7 cellular contexts compared by ENCODE assay signal in genomic region chr1:112501810-112502641, GRCh38. TPM values are rescaled to one million over a fixed set of nuclear protein-coding genes. Genes with fewer than 3 reads are reported as not detected.
DNase-seq lines count a peak whose midpoint lies in the region; ATAC-seq lines count a peak whose summit lies in the region.

No MANE protein-coding gene starts in this region.

- ATAC-seq in GM18511 (IDR thresholded peaks at IDR 0.05; ENCODE audit: unreplicated experiment), result peak; percentile 62
- no peak for ATAC-seq in GM21717 (IDR thresholded peaks at IDR 0.05; ENCODE audit: unreplicated experiment)

- DNase-seq in LHCN-M2 (ENCODE audit: low read depth) (peak; percentile 56), T1000 (lab: John Stamatoyannopoulos, UW) (peak; percentile 68), astrocyte of the hippocampus (ENCODE audit: low read depth, low spot score) (peak; percentile 91), hepatic stellate cell (ENCODE audit: low spot score) (peak; percentile 65), pulmonary artery endothelial cell (ENCODE audit: low read depth, low spot score) (peak; percentile 13)

RNA-seq across cellular contexts. Expression of gene WNT2B, which starts 6.7 kb away (rescaled TPM):
- total RNA-seq in LHCN-M2 (2014; rRNA removed) (0.23 and 0.38 TPM in 2 replicates), pulmonary artery endothelial cell (1.3 and 1.9 TPM in 2 replicates)
- polyA plus RNA-seq in LHCN-M2 (2012), result 0.21 TPM

Comparison
In these comparisons a context has a peak if more than half of its experiments do, and no peak if none do; other contexts are left out.
1. DNase-seq: peak in every context shown above with its lines; median percentile 91 in astrocyte of the hippocampus; 68 in T1000; 65 in hepatic stellate cell; 56 in LHCN-M2; 13 in pulmonary artery endothelial cell.